ENCODE assay signal across 9 cellular contexts in genomic region chr2:1886405-1886992, GRCh38.
A peak's percentile ranks its signal among the peaks of the same experiment; 100 is the strongest.
DNase-seq lines count a peak whose midpoint lies in the region; ATAC-seq and TF ChIP-seq lines count a peak whose summit lies in the region.
"Had no signal": no experiment of that assay in that cellular context is flagged by ENCODE, and none has a peak within 500 bp of the region (broad histone marks: within the 10 kb centered on the region; RNA-seq: fewer than 3 reads in every experiment).

No MANE protein-coding gene starts in this region.

- dilution Hi-C loops in mammary epithelial cell (cut with HindIII; ENCODE audit: low sequenced_read_pairs), result no loop called here

- WGBS in mammary epithelial cell (ENCODE audit: low coverage, missing lambda C conversion rate), result 37% methylated on average over 10 of the region's 10 CpGs

- no peaks in the 10 kb centered on the region for H3K4me1 Mint-ChIP-seq in HFFc6 (ENCODE audit: low read depth)
- H3K4me1 Mint-ChIP-seq: stimulated activated effector memory CD8-positive, alpha-beta T cell treated with anti-CD3 and anti-CD28 coated beads, Interleukin-12 subunit alpha, Interleukin-12 subunit beta, amount 100 ng/mL, for 72 hours had no signal

- no peak overlapping the region for H3K4me3 Mint-ChIP-seq in HFFc6
- H3K4me3 Mint-ChIP-seq: stimulated activated effector memory CD8-positive, alpha-beta T cell treated with anti-CD3 and anti-CD28 coated beads, Interleukin-12 subunit alpha, Interleukin-12 subunit beta, amount 100 ng/mL, for 72 hours had no signal

- peak; percentile 90 for TF ChIP-seq CTCF in HFFc6 (IDR thresholded peaks at IDR 0.05)
- TF ChIP-seq CTCF in mammary epithelial cell (conservative IDR thresholded peaks at IDR 0.05 in 1 of 2, IDR thresholded peaks at IDR 0.05 in 1 of 2; ENCODE audit: extremely low read depth in 1 of 2, insufficient read depth in 1 of 2, low read depth in 1 of 2, low read length in 2 of 2), result peak; percentile 30 to 43

- H3K27ac Mint-ChIP-seq in HFFc6, result no peak overlapping the region
- H3K27ac Mint-ChIP-seq: stimulated activated effector memory CD8-positive, alpha-beta T cell treated with anti-CD3 and anti-CD28 coated beads, Interleukin-12 subunit alpha, Interleukin-12 subunit beta, amount 100 ng/mL, for 72 hours had no signal

- no peak overlapping the region for H3K4me2 ChIP-seq in mammary epithelial cell (ENCODE audit: insufficient read depth, low read depth, low read length)

- H2AFZ ChIP-seq in mammary epithelial cell (ENCODE audit: low read depth, low read length), result no peak overlapping the region

- intact Hi-C loops in mammary epithelial cell (cut with micrococcal nuclease), result loop anchor here (1.0 kb wide), 1 partner anchor 1417 kb away; no protein-coding TSS in a partner anchor

- H3K36me3 ChIP-seq in SJCRH30, result no peaks in the 10 kb centered on the region
- H3K36me3 ChIP-seq in mammary epithelial cell (ENCODE audit: insufficient read depth, low read length), result no peaks in the 10 kb centered on the region

- no peaks in the 10 kb centered on the region for H3K9me3 Mint-ChIP-seq in HFFc6
- H3K9me3 Mint-ChIP-seq: stimulated activated effector memory CD8-positive, alpha-beta T cell treated with anti-CD3 and anti-CD28 coated beads, Interleukin-12 subunit alpha, Interleukin-12 subunit beta, amount 100 ng/mL, for 72 hours had no signal

- peaks cover 7% of the 10 kb centered on the region; the same call in 1 of the 2 replicates for H3K27me3 Mint-ChIP-seq in HFFc6 (ENCODE audit: insufficient read depth)

- ATAC-seq in GM21528 (IDR thresholded peaks at IDR 0.05; ENCODE audit: low FRiP score, unreplicated experiment), result no peak
- ATAC-seq: stimulated activated effector memory CD8-positive, alpha-beta T cell treated with anti-CD3 and anti-CD28 coated beads, Interleukin-12 subunit alpha, Interleukin-12 subunit beta, amount 100 ng/mL, for 72 hours had no signal

- H3K36me3 Mint-ChIP-seq in HFFc6 (ENCODE audit: low read depth), result no peaks in the 10 kb centered on the region
- H3K36me3 Mint-ChIP-seq: stimulated activated effector memory CD8-positive, alpha-beta T cell treated with anti-CD3 and anti-CD28 coated beads, Interleukin-12 subunit alpha, Interleukin-12 subunit beta, amount 100 ng/mL, for 72 hours had no signal

- in situ Hi-C loops in G401 (cut with HindIII; ENCODE audit: low sequenced_read_pairs), result no loop called here
- in situ Hi-C loops in mammary epithelial cell (cut with MboI; ENCODE audit: low sequenced_read_pairs in 2 of 2), result no loop called here

- no peaks in the 10 kb centered on the region for H4K20me1 ChIP-seq in mammary epithelial cell (ENCODE audit: insufficient read depth, low read length)

- no peak overlapping the region for H3K27ac ChIP-seq in SJCRH30
- H3K27ac ChIP-seq in mammary epithelial cell (ENCODE audit: insufficient read depth, low read depth, low read length), result no peak overlapping the region

- no TSS peak for BruUV-seq in mammary epithelial cell (replicated peaks; lab: Mats Ljungman, UMichigan)

- CTCF ChIA-PET in mammary epithelial cell (lab: Charles Lee; ENCODE audit: low non-redundant PET), result no interaction called here

- DNase-seq in G401 (ENCODE audit: low spot score) (peak; percentile 74), HFFc6 (peak; percentile 61), SJCRH30 (peak; percentile 59 to 68), mammary epithelial cell (peak; percentile 19), kidney glomerular epithelial cell (lab: John Stamatoyannopoulos, UW) (peak; percentile 48), NOMO-1 treated with dmso at 0.1 percent for 144 hours (lab: John Stamatoyannopoulos, UW; ENCODE audit: unreplicated experiment) (no peak)
- peak; percentile 7 for DNase-seq in stimulated activated CD8-positive, alpha-beta memory T cell treated with anti-CD3 and anti-CD28 coated beads, Interleukin-12 subunit alpha, Interleukin-12 subunit beta, amount 100 ng/mL, for 1 hour (ENCODE audit: low read depth)

- H3K9ac ChIP-seq in mammary epithelial cell (ENCODE audit: insufficient read depth, low read length), result no peak overlapping the region

- H3K79me2 ChIP-seq in mammary epithelial cell (ENCODE audit: insufficient read depth, low read length), result no peaks in the 10 kb centered on the region

- H3K4me1 ChIP-seq in SJCRH30 (peaks cover 3% of the 10 kb centered on the region; the same call in 1 of the 2 replicates), mammary epithelial cell (ENCODE audit: insufficient read depth, low read length) (no peaks in the 10 kb centered on the region)

- no peak overlapping the region for H3K4me3 ChIP-seq in SJCRH30
- no peak overlapping the region for H3K4me3 ChIP-seq in mammary epithelial cell (replicated peaks in 1 of 3; ENCODE audit: insufficient read depth in 1 of 3, low read depth in 2 of 3, low read length in 3 of 3)

- H3K9me3 ChIP-seq in SJCRH30 (replicated peaks) (no peaks in the 10 kb centered on the region), mammary epithelial cell (replicated peaks; ENCODE audit: insufficient read depth, low read length) (peaks cover 11% of the 10 kb centered on the region)

- H3K27me3 ChIP-seq in SJCRH30 (peaks cover 8% of the 10 kb centered on the region; the same call in 1 of the 2 replicates), mammary epithelial cell (ENCODE audit: insufficient read depth, low read length) (no peaks in the 10 kb centered on the region)
